Comparison of ENCODE assay signal across 10 cellular contexts in genomic region chr1:224928906-224929305, GRCh38. TPM values are rescaled to one million over a fixed set of nuclear protein-coding genes. Genes with fewer than 3 reads are reported as not detected.
DNase-seq lines count a peak whose midpoint lies in the region; ATAC-seq and TF ChIP-seq lines count a peak whose summit lies in the region.
"Had no signal": no experiment of that assay in that cellular context is flagged by ENCODE, and none has a peak within 500 bp of the region (broad histone marks: within the 10 kb centered on the region; RNA-seq: fewer than 3 reads in every experiment).

No MANE protein-coding gene starts in this region.

- CTCF ChIA-PET in Caco-2 (lab: Charles Lee), result no interaction called here

- H3K27me3 Mint-ChIP-seq in Caco-2 (ENCODE audit: insufficient read depth, unreplicated experiment), result no peaks in the 10 kb centered on the region

- peak overlapping the region; percentile 81 for H3K4me3 Mint-ChIP-seq in Caco-2 (ENCODE audit: unreplicated experiment)

- H3K27ac ChIP-seq in RWPE2 (ENCODE audit: poor library complexity, severe bottlenecking) (no peak overlapping the region), neuronal stem cell (replicated peaks; ENCODE audit: low read length) (no peak overlapping the region)

- H4K91ac ChIP-seq in neuronal stem cell (ENCODE audit: low read depth, low read length, poor library complexity), result no peak overlapping the region

- WGBS in neuronal stem cell (ENCODE audit: extremely low coverage in 2 of 2, insufficient read length in 2 of 2, insufficient replicate concordance in 1 of 2), 2 donors, result no CpG with 5 or more reads among the region's 4 CpGs

- no peak overlapping the region for H2BK5ac ChIP-seq in neuronal stem cell (ENCODE audit: low read length)

- ATAC-seq in RWPE2 (ENCODE audit: low read depth), result no peak
- no peak for ATAC-seq in HG03571 (IDR thresholded peaks at IDR 0.05; ENCODE audit: unreplicated experiment)
- ATAC-seq in HG03159 (IDR thresholded peaks at IDR 0.05; ENCODE audit: unreplicated experiment), result no peak

- H2BK12ac ChIP-seq in neuronal stem cell (ENCODE audit: low read length), result no peak overlapping the region

- H2BK15ac ChIP-seq in neuronal stem cell (ENCODE audit: low read length), result no peak overlapping the region

- peaks cover 21% of the 10 kb centered on the region for H3K9me3 Mint-ChIP-seq in Caco-2 (ENCODE audit: unreplicated experiment)

- H3K4ac ChIP-seq in neuronal stem cell (ENCODE audit: low read length), result no peak overlapping the region

- intact Hi-C loops in Caco-2 (cut with micrococcal nuclease; ENCODE audit: unreplicated experiment), result no loop called here

- peak overlapping the region; percentile 99 for H2AFZ ChIP-seq in neuronal stem cell (ENCODE audit: low read length)

- H3K79me1 ChIP-seq in neuronal stem cell (ENCODE audit: low read depth, low read length), result peaks cover 4% of the 10 kb centered on the region

- H3K4me2 ChIP-seq in neuronal stem cell (ENCODE audit: insufficient read depth, low read length, poor library complexity, severe bottlenecking), result peak overlapping the region; percentile 77

- H3K14ac ChIP-seq in neuronal stem cell (ENCODE audit: low read length), result no peak overlapping the region

- H3K27me3 ChIP-seq in Caco-2 (replicated peaks; ENCODE audit: control insufficient read depth, insufficient read depth, low read length) (no peaks in the 10 kb centered on the region), RWPE2 (ENCODE audit: insufficient read depth, poor library complexity, severe bottlenecking) (no peaks in the 10 kb centered on the region), neuronal stem cell (ENCODE audit: control insufficient read depth in 3 of 3, insufficient read depth in 3 of 3, low read depth in 1 of 3, low read length in 3 of 3) (no peaks in the 10 kb centered on the region)

- no peak overlapping the region for H4K8ac ChIP-seq in neuronal stem cell (ENCODE audit: low read depth, low read length)

- H3K18ac ChIP-seq in neuronal stem cell (ENCODE audit: low read length), result no peak overlapping the region

- H3K9ac ChIP-seq in neuronal stem cell (ENCODE audit: low read depth, low read length, poor library complexity), result no peak overlapping the region

- H2AK5ac ChIP-seq in neuronal stem cell (ENCODE audit: low read depth, low read length), result no peak overlapping the region

- H3K4me3 ChIP-seq in Caco-2 (ENCODE audit: low read depth, low read length), result peak overlapping the region; percentile 96
- H3K4me3 ChIP-seq in RWPE2 (ENCODE audit: severe bottlenecking), result peak overlapping the region; percentile 74
- H3K4me3 ChIP-seq in fibroblast of pulmonary artery (replicated peaks; ENCODE audit: low read depth, low read length), result peak overlapping the region; percentile 52
- H3K4me3 ChIP-seq in neuronal stem cell (ENCODE audit: low read length in 2 of 2), result peak overlapping the region; percentile 69 to 94

- H3K36me3 ChIP-seq in Caco-2 (ENCODE audit: control insufficient read depth, insufficient read depth, low read length) (no peaks in the 10 kb centered on the region), RWPE2 (ENCODE audit: low read depth) (no peaks in the 10 kb centered on the region), neuronal stem cell (replicated peaks in 1 of 2; ENCODE audit: control insufficient read depth in 2 of 2, insufficient read depth in 2 of 2, low read length in 2 of 2) (no peaks in the 10 kb centered on the region)

- H3K9me3 ChIP-seq in Caco-2 (peaks cover 19% of the 10 kb centered on the region), RWPE2 (ENCODE audit: severe bottlenecking) (no peaks in the 10 kb centered on the region), neuronal stem cell (replicated peaks in 1 of 2; ENCODE audit: control insufficient read depth in 2 of 2, insufficient read depth in 1 of 2, low read depth in 1 of 2, low read length in 2 of 2) (peaks cover 6 to 20% of the 10 kb centered on the region in 2 donors)

- peaks cover 16% of the 10 kb centered on the region for H3K36me3 Mint-ChIP-seq in Caco-2 (ENCODE audit: insufficient read depth, unreplicated experiment)

- TSS peak; percentile 80 for BruUV-seq in Caco-2 (replicated peaks; lab: Mats Ljungman, UMichigan)

- H3K4me1 ChIP-seq in Caco-2 (no peaks in the 10 kb centered on the region; the same call in 1 of the 2 replicates), RWPE2 (ENCODE audit: insufficient read depth, poor library complexity, severe bottlenecking) (no peaks in the 10 kb centered on the region), neuronal stem cell (ENCODE audit: control insufficient read depth in 2 of 2, insufficient read depth in 1 of 2, low read depth in 1 of 2, low read length in 2 of 2) (no peaks in the 10 kb centered on the region)

- no peak overlapping the region for H2BK120ac ChIP-seq in neuronal stem cell (ENCODE audit: low read depth, low read length)

- TF ChIP-seq CTCF in Caco-2 (IDR thresholded peaks at IDR 0.05; ENCODE audit: insufficient read depth in 1 of 2, low read depth in 1 of 2, low read length in 1 of 2, severe bottlenecking in 1 of 2, unreplicated experiment in 1 of 2) (no peak), RWPE2 (IDR thresholded peaks at IDR 0.05; ENCODE audit: poor library complexity, severe bottlenecking) (no peak), fibroblast of pulmonary artery (IDR thresholded peaks at IDR 0.05; ENCODE audit: low read length, missing control alignments) (no peak)

- peak overlapping the region; percentile 86 for H3K27ac Mint-ChIP-seq in Caco-2 (ENCODE audit: unreplicated experiment)
- H3K27ac Mint-ChIP-seq: activated B cell treated with CpG ODN at 0.5 μM for 24 hours had no signal

- DNase-seq in Caco-2, result no peak
- DNase-seq in RWPE2 (ENCODE audit: low spot score), result no peak
- no peak for DNase-seq in fibroblast of pulmonary artery (ENCODE audit: low read depth)
- DNase-seq in neuronal stem cell (ENCODE audit: low spot score), result no peak
- no peak for DNase-seq in LoVo (ENCODE audit: low spot score)
- no peak for DNase-seq in SW 1271 (lab: John Stamatoyannopoulos, UW)
- DNase-seq: activated B cell treated with CpG ODN at 0.5 μM for 24 hours; activated naive CD4-positive, alpha-beta T cell treated with anti-CD3 and anti-CD28 coated beads, Interleukin-2, amount 50 U/mL, for 16 hours had no signal

- POLR2A ChIA-PET in Caco-2 (lab: Charles Lee), result no interaction called here

- H3K23ac ChIP-seq in neuronal stem cell (ENCODE audit: low read depth, low read length, poor library complexity), result no peak overlapping the region

- H3K4me1 Mint-ChIP-seq in Caco-2 (ENCODE audit: low read depth, unreplicated experiment), result no peaks in the 10 kb centered on the region

RNA-seq across cellular contexts. Expression of gene DNAH14, which starts 0.6 kb away (rescaled TPM):
- 57.3 and 63.2 TPM in 2 replicates for total RNA-seq in Caco-2 (2022)
- polyA plus RNA-seq in neuronal stem cell (2013, experiment 1 of 2), result 28.0 TPM
- 26.3 TPM for polyA plus RNA-seq in neuronal stem cell (2013, experiment 2 of 2)
- total RNA-seq: activated B cell treated with CpG ODN at 0.5 μM for 24 hours had no signal
